Comparison of ENCODE assay signal across 22 cellular contexts in genomic region chr15:86610038-86610437, GRCh38.
"Had no signal": no experiment of that assay in that cellular context is flagged by ENCODE, and none has a peak within 500 bp of the region (broad histone marks: within the 10 kb centered on the region; RNA-seq: fewer than 3 reads in every experiment).

No MANE protein-coding gene starts in this region.

- H3K27ac Mint-ChIP-seq: activated B cell treated with CpG ODN at 0.5 μM for 24 hours; activated CD4-positive, alpha-beta memory T cell treated with anti-CD3 and anti-CD28 coated beads for 36 hours; activated T-cell treated with anti-CD3 and anti-CD28 coated beads, Interleukin-2, amount 50 U/mL, for 24 hours; brain; T-helper 1 cell treated with Interleukin-12 subunit alpha and Interleukin-12 subunit beta and Interleukin-4 antibody, amounts not matched to agents 30 μg/mL and 1 μg/mL, for 36 hours had no signal

- H3K9me3 Mint-ChIP-seq: activated B cell treated with CpG ODN at 0.5 μM for 24 hours; activated CD4-positive, alpha-beta memory T cell treated with anti-CD3 and anti-CD28 coated beads for 36 hours; activated T-cell treated with anti-CD3 and anti-CD28 coated beads, Interleukin-2, amount 50 U/mL, for 24 hours had no signal

- H3K9me3 ChIP-seq: MG63 had no signal

- H3K4me1 Mint-ChIP-seq: activated B cell treated with CpG ODN at 0.5 μM for 24 hours had no signal

- H3K27me3 ChIP-seq: MG63 had no signal

- H3K4me3 ChIP-seq: MG63 had no signal

- H3K36me3 Mint-ChIP-seq: activated CD4-positive, alpha-beta memory T cell treated with anti-CD3 and anti-CD28 coated beads for 36 hours; brain had no signal

- H3K4me3 Mint-ChIP-seq: activated B cell treated with CpG ODN at 0.5 μM for 24 hours; activated CD4-positive, alpha-beta memory T cell treated with anti-CD3 and anti-CD28 coated beads for 36 hours; activated T-cell treated with anti-CD3 and anti-CD28 coated beads, Interleukin-2, amount 50 U/mL, for 24 hours; brain; central memory CD8-positive, alpha-beta T cell; T-helper 1 cell treated with Interleukin-12 subunit alpha and Interleukin-12 subunit beta and Interleukin-4 antibody, amounts not matched to agents 30 μg/mL and 1 μg/mL, for 36 hours had no signal

- H3K36me3 ChIP-seq: MG63 had no signal

- H3K27me3 Mint-ChIP-seq: activated B cell treated with CpG ODN at 0.5 μM for 24 hours; activated CD4-positive, alpha-beta memory T cell treated with anti-CD3 and anti-CD28 coated beads for 36 hours; activated T-cell treated with anti-CD3 and anti-CD28 coated beads, Interleukin-2, amount 50 U/mL, for 24 hours had no signal

- ATAC-seq: PC-3 had no signal

- DNase-seq: activated B cell treated with CpG ODN at 0.5 μM for 24 hours; activated CD4-positive, alpha-beta memory T cell treated with anti-CD3 and anti-CD28 coated beads for 36 hours; activated CD4-positive, alpha-beta T cell treated with anti-CD3 and anti-CD28 coated beads for 4 hours; activated CD8-positive, alpha-beta memory T cell treated with anti-CD3 and anti-CD28 coated beads, Interleukin-2, amount 50 U/mL, for 4 hours; activated naive CD4-positive, alpha-beta T cell treated with anti-CD3 and anti-CD28 coated beads, Interleukin-2, amount 50 U/mL, for 16 hours; activated T-cell treated with anti-CD3 and anti-CD28 coated beads, Interleukin-2, amount 50 U/mL, for 24 hours; amygdala; MG63; MV-4-11; NCI-H1092 treated with DMSO at 0.1 percent for 48 hours; NCI-H1417 treated with DMSO at 0.1 percent for 48 hours; NCI-H1694; NCI-H2029; NCI-H345; NCI-H510A; NCI-H69; PC-3; SHP77 treated with DMSO at 0.1 percent for 48 hours; T1000 had no signal
